ENCODE assay signal across 8 cellular contexts in genomic region chr14:71321556-71322315, GRCh38. TPM values are rescaled to one million over a fixed set of nuclear protein-coding genes. Genes with fewer than 3 reads are reported as not detected.
DNase-seq lines count a peak whose midpoint lies in the region; ATAC-seq, FAIRE-seq and TF ChIP-seq lines count a peak whose summit lies in the region.

No MANE protein-coding gene starts in this region.

- peak overlapping the region; percentile 88 for H3K27ac Mint-ChIP-seq in MCF 10A (ENCODE audit: low read depth, unreplicated experiment)
- peak overlapping the region; percentile 86 for H3K27ac Mint-ChIP-seq in stimulated activated naive CD8-positive, alpha-beta T cell treated with anti-CD3 and anti-CD28 coated beads, Interleukin-15, Interleukin-2, amounts not matched to agents 100 ng/mL and 50 ng/mL, for 24 hours

- POLR2A ChIA-PET in MCF 10A (lab: Yijun Ruan, JAX) = interaction anchor here (0.6 to 8.5 kb wide), 52 partner anchors 9 to 1572 kb away, joined by 3 to 108 read pairs (median 4); no protein-coding TSS in a partner anchor

- CTCF ChIA-PET in MCF 10A (lab: Yijun Ruan, JAX) = interaction anchor here (0.6 to 4.9 kb wide), 22 partner anchors 34 to 1640 kb away, joined by 3 to 37 read pairs (median 4); no protein-coding TSS in a partner anchor

- TF ChIP-seq POLR2A in H54 (IDR thresholded peaks at IDR 0.05; ENCODE audit: low read depth, low read length) = no peak

- H3K4me3 ChIP-seq in kidney (ENCODE audit: low read length in 2 of 2) = peak overlapping the region; percentile 89 to 93

- no peaks in the 10 kb centered on the region for H3K27me3 Mint-ChIP-seq in MCF 10A (ENCODE audit: insufficient read depth, unreplicated experiment)
- no peaks in the 10 kb centered on the region for H3K27me3 Mint-ChIP-seq in stimulated activated naive CD8-positive, alpha-beta T cell treated with anti-CD3 and anti-CD28 coated beads, Interleukin-15, Interleukin-2, amounts not matched to agents 100 ng/mL and 50 ng/mL, for 24 hours

- peak overlapping the region; percentile 88 to 89 for H3K9ac ChIP-seq in kidney (ENCODE audit: low read length in 2 of 2)

- H3K4me3 Mint-ChIP-seq in MCF 10A (ENCODE audit: unreplicated experiment) = peak overlapping the region; percentile 87
- H3K4me3 Mint-ChIP-seq in stimulated activated naive CD8-positive, alpha-beta T cell treated with anti-CD3 and anti-CD28 coated beads, Interleukin-15, Interleukin-2, amounts not matched to agents 100 ng/mL and 50 ng/mL, for 24 hours = peak overlapping the region; percentile 93

- FAIRE-seq in H54 (lab: Jason Lieb, UNC) = peak; percentile 82
- no peak for FAIRE-seq in kidney (lab: Jason Lieb, UNC)

- DNase-seq in Ammon's horn (ENCODE audit: low spot score) = peak; percentile 23
- DNase-seq in H54 (ENCODE audit: insufficient read length, low spot score) = no peak
- peak; percentile 81 for DNase-seq in NCI-H748 (lab: John Stamatoyannopoulos, UW; ENCODE audit: unreplicated experiment)
- DNase-seq in MCF 10A (ENCODE audit: unreplicated experiment) = peak; percentile 93
- DNase-seq in kidney = no peak

- peak overlapping the region; percentile 90 to 98 for H3K27ac ChIP-seq in kidney (ENCODE audit: low read depth in 2 of 2, low read length in 2 of 2)

- ATAC-seq in GM21825 (IDR thresholded peaks at IDR 0.05; ENCODE audit: unreplicated experiment) (no peak), HG03196 (IDR thresholded peaks at IDR 0.05; ENCODE audit: unreplicated experiment) (no peak)

- H3K36me3 Mint-ChIP-seq in MCF 10A (ENCODE audit: insufficient read depth, unreplicated experiment) = peaks cover 8% of the 10 kb centered on the region
- H3K36me3 Mint-ChIP-seq in stimulated activated naive CD8-positive, alpha-beta T cell treated with anti-CD3 and anti-CD28 coated beads, Interleukin-15, Interleukin-2, amounts not matched to agents 100 ng/mL and 50 ng/mL, for 24 hours (ENCODE audit: low read depth) = peaks cover 10% of the 10 kb centered on the region

- no peaks in the 10 kb centered on the region for H3K36me3 ChIP-seq in kidney (ENCODE audit: control insufficient read depth in 1 of 2, insufficient read depth in 2 of 2, low read length in 2 of 2)

- BruUV-seq in MCF 10A (replicated peaks; lab: Mats Ljungman, UMichigan) = TSS peak; percentile 95

- peaks cover 0 to 10% of the 10 kb centered on the region in 2 donors for H3K4me1 ChIP-seq in kidney (ENCODE audit: control insufficient read depth in 1 of 2, insufficient read depth in 1 of 2, low read depth in 1 of 2, low read length in 2 of 2)

- no peak for TF ChIP-seq CTCF in MCF 10A (IDR thresholded peaks at IDR 0.05; ENCODE audit: unreplicated experiment)
- no peak for TF ChIP-seq CTCF in kidney (IDR thresholded peaks at IDR 0.05; ENCODE audit: borderline replicate concordance, extremely low read depth, insufficient read depth)

- H3K9me3 Mint-ChIP-seq in MCF 10A (ENCODE audit: unreplicated experiment) = no peaks in the 10 kb centered on the region
- no peaks in the 10 kb centered on the region for H3K9me3 Mint-ChIP-seq in stimulated activated naive CD8-positive, alpha-beta T cell treated with anti-CD3 and anti-CD28 coated beads, Interleukin-15, Interleukin-2, amounts not matched to agents 100 ng/mL and 50 ng/mL, for 24 hours

- H3K4me1 Mint-ChIP-seq in MCF 10A (ENCODE audit: insufficient read depth, unreplicated experiment) = peaks cover 32% of the 10 kb centered on the region
- H3K4me1 Mint-ChIP-seq in stimulated activated naive CD8-positive, alpha-beta T cell treated with anti-CD3 and anti-CD28 coated beads, Interleukin-15, Interleukin-2, amounts not matched to agents 100 ng/mL and 50 ng/mL, for 24 hours (ENCODE audit: low read depth) = peaks cover 65% of the 10 kb centered on the region

- intact Hi-C loops in MCF 10A (cut with micrococcal nuclease) = loop anchor here (1.0 to 5.0 kb wide), 7 partner anchors 51 to 533 kb away; no protein-coding TSS in a partner anchor
- intact Hi-C loops in kidney (cut with DNase I) = no loop called here

- H3K9me3 ChIP-seq in kidney (ENCODE audit: control insufficient read depth in 1 of 2, low read length in 2 of 2) = no peaks in the 10 kb centered on the region

RNA-seq across cellular contexts. Expression of gene SIPA1L1, which starts 1.5 kb away (rescaled TPM):
- total RNA-seq in MCF 10A (2022) (58.1 and 69.7 TPM in 2 replicates), kidney (79.1 TPM)
- polyA plus RNA-seq in kidney (ENCODE audit: insufficient read depth, low read depth, low replicate concordance) = 23.3 TPM

Comparison
In these comparisons a context has a peak if more than half of its experiments do, and no peak if none do; other contexts are left out.
1. DNase-seq: peak in Ammon's horn (single experiment), NCI-H748 (single experiment) and MCF 10A (single experiment); none in H54 (single experiment) and kidney (single experiment).